8 cellular contexts compared by ENCODE assay signal in genomic region chr10:61662794-61663259, GRCh38. TPM values are rescaled to one million over a fixed set of nuclear protein-coding genes. Genes with fewer than 3 reads are reported as not detected.
DNase-seq lines count a peak whose midpoint lies in the region; ATAC-seq, FAIRE-seq and TF ChIP-seq lines count a peak whose summit lies in the region.

CABCOCO1 (plus strand) TSS chr10:61662929; CDS start chr10:61662973, 44 bp downstream.

- H3K4me3 ChIP-seq in keratinocyte (ENCODE audit: control insufficient read depth in 2 of 3, extremely low read depth in 1 of 3, insufficient read depth in 2 of 3, low read depth in 1 of 3, low read length in 3 of 3) (peak within 1 kb of the TSS; percentile 57 to 75 (median 61)), skeletal muscle satellite cell (ENCODE audit: low read length) (peak within 1 kb of the TSS; percentile 83)

- H3K4me1 Mint-ChIP-seq in chondrocyte (ENCODE audit: low read depth) = peaks cover 11% of the 10 kb centered on the region

- no peaks in the 10 kb centered on the region for H3K36me3 Mint-ChIP-seq in chondrocyte (ENCODE audit: low read depth)
- H3K36me3 Mint-ChIP-seq in activated naive CD4-positive, alpha-beta T cell treated with anti-CD3 and anti-CD28 coated beads, Interleukin-2, amount 50 U/mL, for 72 hours = no peaks in the 10 kb centered on the region

- TF ChIP-seq CTCF in AG09319 (IDR thresholded peaks at IDR 0.05; ENCODE audit: low read depth, low read length) = peak; percentile 26
- TF ChIP-seq CTCF in chondrocyte (IDR thresholded peaks at IDR 0.05) = peak; percentile 66
- TF ChIP-seq CTCF in keratinocyte (optimal IDR thresholded peaks at IDR 0.05 in 1 of 3, IDR thresholded peaks at IDR 0.05 in 1 of 3, conservative IDR thresholded peaks at IDR 0.05 in 1 of 3; ENCODE audit: extremely low read depth in 1 of 3, insufficient read depth in 2 of 3, low read length in 3 of 3) = peak in 1 of 3 experiments; percentile 18

- FAIRE-seq in keratinocyte (lab: Jason Lieb, UNC) = no peak

- no peaks in the 10 kb centered on the region for H3K79me2 ChIP-seq in keratinocyte (ENCODE audit: control insufficient read depth, insufficient read depth, low read length)

- no peaks in the 10 kb centered on the region for H3K36me3 ChIP-seq in keratinocyte (ENCODE audit: control insufficient read depth in 2 of 2, extremely low read depth in 1 of 2, insufficient read depth in 2 of 2, low read length in 2 of 2)
- H3K36me3 ChIP-seq in skeletal muscle satellite cell (ENCODE audit: insufficient read depth, low read length) = no peaks in the 10 kb centered on the region

- H3K27ac Mint-ChIP-seq in chondrocyte (ENCODE audit: unreplicated experiment) = peak within 1 kb of the TSS; percentile 36
- H3K27ac Mint-ChIP-seq in activated naive CD4-positive, alpha-beta T cell treated with anti-CD3 and anti-CD28 coated beads, Interleukin-2, amount 50 U/mL, for 72 hours = peak within 1 kb of the TSS in 1 of 2 donors; percentile 60

- H3K27ac ChIP-seq in keratinocyte (ENCODE audit: control insufficient read depth, insufficient read depth, low read length) = no peak within 1 kb of the TSS

- no peaks in the 10 kb centered on the region for H4K20me1 ChIP-seq in keratinocyte (ENCODE audit: control insufficient read depth, extremely low read depth, insufficient read depth, low read length)

- H3K9ac ChIP-seq in keratinocyte (ENCODE audit: control insufficient read depth, extremely low read depth, insufficient read depth, low read length) (peak within 1 kb of the TSS; percentile 52), skeletal muscle satellite cell (ENCODE audit: low read depth, low read length) (peak within 1 kb of the TSS; percentile 68)

- no peaks in the 10 kb centered on the region for H3K27me3 ChIP-seq in keratinocyte (ENCODE audit: control insufficient read depth, extremely low read depth, insufficient read depth, low read length)
- H3K27me3 ChIP-seq in skeletal muscle satellite cell (ENCODE audit: control insufficient read depth, insufficient read depth, low read length) = no peaks in the 10 kb centered on the region

- peak within 1 kb of the TSS; percentile 79 for H3K4me2 ChIP-seq in keratinocyte (ENCODE audit: control insufficient read depth, extremely low read depth, insufficient read depth, low read depth, low read length)
- H3K4me2 ChIP-seq in skeletal muscle satellite cell (ENCODE audit: low read length) = peak within 1 kb of the TSS; percentile 82

- no peaks in the 10 kb centered on the region for H3K9me1 ChIP-seq in keratinocyte (ENCODE audit: control insufficient read depth, extremely low read depth, insufficient read depth, low read length)

- peak within 1 kb of the TSS; percentile 71 for H3K4me3 Mint-ChIP-seq in chondrocyte (ENCODE audit: unreplicated experiment)

- H3K4me1 ChIP-seq in keratinocyte (ENCODE audit: control insufficient read depth, extremely low read depth, insufficient read depth, low read length) (no peaks in the 10 kb centered on the region), skeletal muscle satellite cell (ENCODE audit: control insufficient read depth, insufficient read depth, low read length) (no peaks in the 10 kb centered on the region)

- no peaks in the 10 kb centered on the region for H3K27me3 Mint-ChIP-seq in chondrocyte (ENCODE audit: low read depth)

- no peak for ATAC-seq in activated naive CD4-positive, alpha-beta T cell treated with anti-CD3 and anti-CD28 coated beads, Interleukin-2, amount 50 U/mL, for 72 hours
- ATAC-seq in HG02763 (IDR thresholded peaks at IDR 0.05; ENCODE audit: unreplicated experiment) = no peak

- no peak for DNase-seq in AG09319 (ENCODE audit: extremely low read depth, low read depth)
- DNase-seq in NCI-H146 treated with DMSO at 0.1 percent for 48 hours (lab: John Stamatoyannopoulos, UW; ENCODE audit: unreplicated experiment) = peak; percentile 52
- peak; percentile 92 for DNase-seq in chondrocyte (ENCODE audit: low spot score)
- no peak for DNase-seq in keratinocyte (ENCODE audit: low read depth, low spot score)
- no peak for DNase-seq in activated naive CD4-positive, alpha-beta T cell (lab: John Stamatoyannopoulos, UW)
- DNase-seq in activated naive CD4-positive, alpha-beta T cell treated with anti-CD3 and anti-CD28 coated beads, Interleukin-2, amount 50 U/mL, for 72 hours (ENCODE audit: low spot score in 2 of 2) = no peak

- no peaks in the 10 kb centered on the region for H3K9me3 Mint-ChIP-seq in chondrocyte (ENCODE audit: low read depth)
- H3K9me3 Mint-ChIP-seq in activated naive CD4-positive, alpha-beta T cell treated with anti-CD3 and anti-CD28 coated beads, Interleukin-2, amount 50 U/mL, for 72 hours = no peaks in the 10 kb centered on the region

- dilution Hi-C loops in keratinocyte (cut with MboI; ENCODE audit: extremely low pct_ligation_motif_present, low sequenced_read_pairs) = no loop called here

- H3K9me3 ChIP-seq in keratinocyte (ENCODE audit: control insufficient read depth, low read depth, low read length) = no peaks in the 10 kb centered on the region
- no peaks in the 10 kb centered on the region for H3K9me3 ChIP-seq in skeletal muscle satellite cell (replicated peaks; ENCODE audit: low read length)

- H2AFZ ChIP-seq in keratinocyte (ENCODE audit: control insufficient read depth, low read length) = peak within 1 kb of the TSS; percentile 86

RNA-seq across cellular contexts. Expression of gene CABCOCO1, which starts in this region (rescaled TPM):
- total RNA-seq in chondrocyte = 0.47 to 2.4 TPM (median 0.69 TPM) in 3 replicates
- 0.17 to 0.40 TPM in 2 of 3 replicates, not detected in the other for polyA plus RNA-seq in keratinocyte
- not detected for polyA plus RNA-seq in keratinocyte (2011; ENCODE audit: low read depth)
- 0.21 TPM in 1 of 2 replicates, not detected in the other for polyA plus RNA-seq in keratinocyte (2011; cell fraction: cytosol; rRNA removed)
- polyA plus RNA-seq in keratinocyte (2011; cell fraction: nucleus; rRNA removed) = not detected in 2 replicates
- not detected in 2 replicates for polyA plus RNA-seq in keratinocyte (2012; ENCODE audit: low replicate concordance)
- not detected in 3 replicates for polyA minus RNA-seq in keratinocyte
- not detected for polyA minus RNA-seq in keratinocyte (2011; cell fraction: cytosol; rRNA and poly(A)+ RNA removed)
- not detected in 2 replicates for polyA minus RNA-seq in keratinocyte (2011; cell fraction: nucleus; rRNA and poly(A)+ RNA removed)
- total RNA-seq in skeletal muscle satellite cell (2012; rRNA removed) = 0.66 and 0.76 TPM in 2 replicates
- not detected for total RNA-seq in activated naive CD4-positive, alpha-beta T cell treated with anti-CD3 and anti-CD28 coated beads, Interleukin-2, amount 50 U/mL, for 72 hours

Comparison
In these comparisons a context has a peak if more than half of its experiments do, and no peak if none do; other contexts are left out.
1. DNase-seq: peak in NCI-H146 treated with DMSO at 0.1 percent for 48 hours (single experiment) and chondrocyte (single experiment); none in AG09319 (single experiment), keratinocyte (single experiment), activated naive CD4-positive, alpha-beta T cell (0 of 4) and activated naive CD4-positive, alpha-beta T cell treated with anti-CD3 and anti-CD28 coated beads, Interleukin-2, amount 50 U/mL, for 72 hours (0 of 2).